Comparison of ENCODE assay signal across 15 cellular contexts in the genomic region with DNA sequence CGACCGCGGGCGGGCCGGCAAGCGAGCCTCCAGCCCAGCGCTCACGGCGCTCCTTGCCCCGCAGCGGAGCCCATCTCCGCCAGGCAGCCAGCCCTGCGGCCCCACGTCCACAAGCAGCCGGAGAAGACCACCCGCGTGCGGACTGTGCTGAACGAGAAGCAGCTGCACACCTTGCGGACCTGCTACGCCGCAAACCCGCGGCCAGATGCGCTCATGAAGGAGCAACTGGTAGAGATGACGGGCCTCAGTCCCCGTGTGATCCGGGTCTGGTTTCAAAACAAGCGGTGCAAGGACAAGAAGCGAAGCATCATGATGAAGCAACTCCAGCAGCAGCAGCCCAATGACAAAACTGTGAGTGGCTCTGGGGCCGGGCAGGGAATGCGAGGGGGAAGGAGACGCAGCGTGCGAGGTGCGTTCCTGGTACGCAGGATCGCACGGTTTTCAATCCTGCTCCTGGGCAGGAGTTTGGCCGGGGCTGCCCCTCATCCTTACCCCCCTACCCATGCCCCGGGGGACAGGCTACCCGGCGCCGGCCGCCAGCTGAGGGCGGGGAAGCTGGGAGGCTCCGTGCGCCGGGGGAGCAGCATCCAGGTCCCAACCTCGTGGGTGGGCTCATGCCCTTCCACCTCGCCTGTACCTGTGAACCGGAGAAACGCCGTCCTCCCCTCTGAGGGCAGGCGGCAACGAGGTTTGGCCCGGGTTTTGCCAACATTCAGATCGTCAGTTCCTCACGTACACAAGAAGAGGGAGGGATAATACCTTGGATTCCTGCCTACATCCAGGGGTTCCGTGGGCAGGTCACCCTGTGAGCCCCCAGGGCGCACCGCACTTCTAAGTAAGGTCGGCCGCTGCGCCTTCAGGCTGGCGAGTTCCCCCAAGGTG. TPM values are rescaled to one million over a fixed set of nuclear protein-coding genes. Genes with fewer than 3 reads are reported as not detected.
A peak's percentile ranks its signal among the peaks of the same experiment; 100 is the strongest.
DNase-seq lines count a peak whose midpoint lies in the region; ATAC-seq and TF ChIP-seq lines count a peak whose summit lies in the region.
"Had no signal": no experiment of that assay in that cellular context is flagged by ENCODE, and none has a peak within 500 bp of the region (broad histone marks: within the 10 kb centered on the region; RNA-seq: fewer than 3 reads in every experiment).

No MANE protein-coding gene starts in this region.

- intact Hi-C loops in psoas muscle (cut with DNase I), result no loop called here

- H3K4me3 ChIP-seq in NT2/D1 (ENCODE audit: insufficient read length, low read depth) (peak overlapping the region; percentile 43), hepatocyte (peak overlapping the region; percentile 34), psoas muscle (peak overlapping the region; percentile 44), osteoblast (ENCODE audit: insufficient read depth, low read length) (no peak overlapping the region)
- H3K4me3 ChIP-seq: colonic mucosa had no signal

- H3K9me3 ChIP-seq in NT2/D1 (ENCODE audit: insufficient read depth, low read length) (no peaks in the 10 kb centered on the region), hepatocyte (ENCODE audit: low read depth) (no peaks in the 10 kb centered on the region), psoas muscle (no peaks in the 10 kb centered on the region), osteoblast (ENCODE audit: low read depth, low read length) (no peaks in the 10 kb centered on the region)
- H3K9me3 ChIP-seq: colonic mucosa had no signal

- H3K4me2 ChIP-seq in hepatocyte (peak overlapping the region; percentile 91), osteoblast (ENCODE audit: insufficient read depth, low read length) (no peak overlapping the region)

- H4K20me1 ChIP-seq in hepatocyte (ENCODE audit: insufficient read depth, poor library complexity, severe bottlenecking), result peaks cover 2% of the 10 kb centered on the region
- H4K20me1 ChIP-seq in osteoblast (ENCODE audit: insufficient read depth, low read length), result no peaks in the 10 kb centered on the region

- H2AFZ ChIP-seq in hepatocyte (peak overlapping the region; percentile 29), osteoblast (ENCODE audit: low read length) (no peak overlapping the region)

- H3K9me2 ChIP-seq in hepatocyte (replicated peaks; ENCODE audit: insufficient read depth), result no peaks in the 10 kb centered on the region

- H3K4me1 ChIP-seq in NT2/D1 (ENCODE audit: insufficient read depth, insufficient read length) (no peaks in the 10 kb centered on the region), hepatocyte (ENCODE audit: insufficient read depth) (peaks cover 8% of the 10 kb centered on the region), psoas muscle (no peaks in the 10 kb centered on the region), osteoblast (ENCODE audit: insufficient read depth, low read length) (no peaks in the 10 kb centered on the region)
- H3K4me1 ChIP-seq: colonic mucosa had no signal

- no peak for ATAC-seq in psoas muscle
- ATAC-seq in HG03095 (IDR thresholded peaks at IDR 0.05; ENCODE audit: unreplicated experiment), result no peak
- ATAC-seq: CD8-positive, alpha-beta T cell had no signal

- H3K79me2 ChIP-seq in hepatocyte (peaks cover 92% of the 10 kb centered on the region), osteoblast (ENCODE audit: insufficient read depth, low read length) (no peaks in the 10 kb centered on the region)

- H3K9ac ChIP-seq in NT2/D1 (ENCODE audit: insufficient read length, low read depth), result peak overlapping the region; percentile 56

- 6% methylated on average over 64 of the region's 66 CpGs for WGBS in hepatocyte (ENCODE audit: low lambda C conversion rate, missing lambda C conversion rate)
- 14 to 16% (median 15%) methylated on average over 62 to 66 of the region's 66 CpGs for WGBS in psoas muscle, 3 donors

- H3K27me3 ChIP-seq in NT2/D1 (ENCODE audit: insufficient read depth, insufficient read length) (peaks cover 90% of the 10 kb centered on the region), hepatocyte (peaks cover 90% of the 10 kb centered on the region), psoas muscle (ENCODE audit: insufficient read depth in 3 of 3, low read length in 2 of 3) (peaks cover 8 to 54% (median 16%) of the 10 kb centered on the region in 3 donors), osteoblast (ENCODE audit: insufficient read depth, low read length) (peaks cover 26% of the 10 kb centered on the region)

- H3K36me3 ChIP-seq in NT2/D1 (ENCODE audit: insufficient read depth, insufficient read length, low read length) (no peaks in the 10 kb centered on the region), hepatocyte (replicated peaks; ENCODE audit: insufficient read depth, low read depth) (no peaks in the 10 kb centered on the region), psoas muscle (ENCODE audit: insufficient read depth in 1 of 2, low read depth in 1 of 2) (no peaks in the 10 kb centered on the region), osteoblast (ENCODE audit: insufficient read depth, low read length) (no peaks in the 10 kb centered on the region)
- H3K36me3 ChIP-seq: colonic mucosa had no signal

- TF ChIP-seq CTCF in hepatocyte (IDR thresholded peaks at IDR 0.05; ENCODE audit: poor library complexity) (no peak), psoas muscle (IDR thresholded peaks at IDR 0.05) (no peak), osteoblast (IDR thresholded peaks at IDR 0.05; ENCODE audit: extremely low read depth, low read depth, low read length) (no peak)

- peak; percentile 33 for DNase-seq in GM03348 (ENCODE audit: low spot score)
- no peak for DNase-seq in NT2/D1 (ENCODE audit: low read depth, low spot score)
- no peak for DNase-seq in hepatocyte (ENCODE audit: low spot score)
- DNase-seq in psoas muscle, result no peak
- no peak for DNase-seq in DMS153 treated with DMSO at 0.1 percent for 48 hours (lab: John Stamatoyannopoulos, UW; ENCODE audit: unreplicated experiment)
- DNase-seq in osteoblast (ENCODE audit: insufficient read length, low spot score, missing footprints), result no peak
- DNase-seq in T-helper 1 cell, result no peak
- DNase-seq: activated T-cell treated with anti-CD3 and anti-CD28 coated beads, Interleukin-2, amount 50 U/mL, for 1 hour; CD8-positive, alpha-beta T cell; colonic mucosa; NK-92 treated with Interleukin-12 subunit alpha and Interleukin-12 subunit beta, amount 100 ng/mL, for 24 hours; stimulated activated CD8-positive, alpha-beta memory T cell treated with anti-CD3 and anti-CD28 coated beads, Interleukin-4, amount 100 ng/mL, for 48 hours had no signal

- H3K27ac ChIP-seq in hepatocyte (peak overlapping the region; percentile 91), psoas muscle (no peak overlapping the region), osteoblast (ENCODE audit: low read depth, low read length) (no peak overlapping the region)
- H3K27ac ChIP-seq: colonic mucosa had no signal

RNA-seq across cellular contexts. Expression of gene ISL1, which starts 6.6 kb away (rescaled TPM):
- total RNA-seq in hepatocyte (25.0 and 29.1 TPM in 2 replicates), psoas muscle (not detected), osteoblast (0.88 TPM in 1 of 2 replicates, not detected in the other)
- polyA plus RNA-seq in hepatocyte (16.2 and 22.0 TPM in 2 replicates), psoas muscle (under 1 TPM; 0.01 to 0.07 (median 0.03) TPM)
- total RNA-seq: CD8-positive, alpha-beta T cell; M059J; renal cortical epithelial cell had no signal

Comparison
In these comparisons a context has a peak if more than half of its experiments do, and no peak if none do; other contexts are left out.
1. RNA of gene ISL1, which starts 6.6 kb away (total RNA-seq): 25.0 to 29.1 TPM in hepatocyte; not detected in psoas muscle and 0.88 TPM in osteoblast; every median in the first group is over 10 times any median in the second.